ENCODE assay signal across 1 cellular context in the genomic region with DNA sequence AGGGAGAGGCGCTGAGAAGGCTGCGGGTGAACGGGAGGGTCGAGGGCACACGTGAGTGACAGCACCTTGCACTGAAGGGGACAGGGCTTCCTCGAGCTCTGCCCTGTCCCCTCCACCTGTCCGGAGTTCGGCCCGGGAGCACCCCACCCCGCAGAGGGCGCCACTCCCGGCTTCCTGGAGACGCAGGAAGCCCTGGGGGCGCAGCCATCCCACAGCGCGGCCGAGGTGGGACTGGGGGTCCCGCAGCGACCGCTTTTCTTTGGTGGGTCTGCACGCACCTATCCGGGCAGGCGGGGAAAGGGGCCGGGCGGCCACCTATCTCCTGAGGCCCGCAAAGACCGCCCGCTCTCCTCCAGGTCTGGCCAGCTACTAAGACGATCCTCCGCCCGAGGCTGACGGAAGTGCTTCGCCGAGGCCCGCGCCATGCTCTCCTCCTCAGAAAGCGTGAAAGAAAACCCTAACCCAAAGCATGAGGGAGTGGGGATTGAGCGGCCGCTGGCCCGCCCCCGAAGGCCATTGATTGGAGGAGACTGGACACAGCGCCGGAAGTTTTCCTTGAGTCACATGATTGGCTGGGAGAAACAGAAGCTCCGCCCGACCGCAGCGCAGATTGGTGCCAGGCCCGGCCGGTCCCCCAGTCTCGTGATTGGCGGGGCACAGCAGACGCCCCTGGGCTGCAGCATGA.
TF ChIP-seq lines count a peak whose summit lies in the region.

No MANE protein-coding gene starts in this region.

TF ChIP-seq in K562, 482 proteins besides CTCF, POLR2A, EP300 and RAD21 (continued from another document):
- TF ChIP-seq, protein P1, sequence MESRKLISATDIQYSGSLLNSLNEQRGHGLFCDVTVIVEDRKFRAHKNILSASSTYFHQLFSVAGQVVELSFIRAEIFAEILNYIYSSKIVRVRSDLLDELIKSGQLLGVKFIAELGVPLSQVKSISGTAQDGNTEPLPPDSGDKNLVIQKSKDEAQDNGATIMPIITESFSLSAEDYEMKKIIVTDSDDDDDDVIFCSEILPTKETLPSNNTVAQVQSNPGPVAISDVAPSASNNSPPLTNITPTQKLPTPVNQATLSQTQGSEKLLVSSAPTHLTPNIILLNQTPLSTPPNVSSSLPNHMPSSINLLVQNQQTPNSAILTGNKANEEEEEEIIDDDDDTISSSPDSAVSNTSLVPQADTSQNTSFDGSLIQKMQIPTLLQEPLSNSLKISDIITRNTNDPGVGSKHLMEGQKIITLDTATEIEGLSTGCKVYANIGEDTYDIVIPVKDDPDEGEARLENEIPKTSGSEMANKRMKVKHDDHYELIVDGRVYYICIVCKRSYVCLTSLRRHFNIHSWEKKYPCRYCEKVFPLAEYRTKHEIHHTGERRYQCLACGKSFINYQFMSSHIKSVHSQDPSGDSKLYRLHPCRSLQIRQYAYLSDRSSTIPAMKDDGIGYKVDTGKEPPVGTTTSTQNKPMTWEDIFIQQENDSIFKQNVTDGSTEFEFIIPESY (CRISPR knock-in tag; IDR thresholded peaks at IDR 0.05): peak; percentile 84
- TF ChIP-seq RBM22 (IDR thresholded peaks at IDR 0.05; ENCODE audit: low read depth, low read length, poor library complexity, severe bottlenecking): peak; percentile 22
- TF ChIP-seq NFYB (IDR thresholded peaks at IDR 0.05; ENCODE audit: extremely low read depth, insufficient read length): peak; percentile 61
- no peak for TF ChIP-seq YY1 (IDR thresholded peaks at IDR 0.05; ENCODE audit: borderline replicate concordance in 1 of 3, control insufficient read depth in 1 of 3, extremely low read depth in 1 of 3, insufficient read depth in 3 of 3, insufficient read length in 1 of 3, insufficient replicate concordance in 2 of 3, low read depth in 1 of 3, low read length in 2 of 3)
